Comparison of ENCODE assay signal across 8 cellular contexts in the genomic region with DNA sequence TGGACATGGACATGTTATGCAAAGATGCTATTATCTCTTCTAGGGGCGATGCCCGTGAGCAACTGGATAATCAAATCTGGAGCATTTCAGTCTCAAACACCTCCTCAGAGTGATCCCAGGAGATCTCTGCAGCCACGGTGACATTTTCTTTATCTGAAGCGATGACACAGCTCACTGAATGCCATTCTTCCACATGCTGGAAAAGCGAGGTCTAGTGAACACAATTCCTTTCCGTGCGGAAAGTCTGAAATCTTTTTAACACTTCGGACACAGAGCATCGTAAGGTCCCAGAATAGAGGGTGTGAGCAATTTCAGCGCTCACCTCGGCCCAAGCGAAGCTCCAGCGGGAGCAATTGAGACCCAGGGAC. TPM values are rescaled to one million over a fixed set of nuclear protein-coding genes. Genes with fewer than 3 reads are reported as not detected.
A peak's percentile ranks its signal among the peaks of the same experiment; 100 is the strongest.
DNase-seq lines count a peak whose midpoint lies in the region; ATAC-seq and TF ChIP-seq lines count a peak whose summit lies in the region.

No MANE protein-coding gene starts in this region.

- ATAC-seq in heart left ventricle (peak in 2 of 4 donors; percentile 14 to 15), upper lobe of left lung (ENCODE audit: low FRiP score in 2 of 2) (no peak), GM18868 (IDR thresholded peaks at IDR 0.05; ENCODE audit: unreplicated experiment) (no peak)

- H3K36me3 ChIP-seq in heart left ventricle (peaks cover 0 to 36% (median 22%) of the 10 kb centered on the region in 9 donors), adrenal gland (replicated peaks in 1 of 2) (peaks cover 0 to 5% of the 10 kb centered on the region in 2 donors), upper lobe of left lung (peaks cover 0 to 11% (median 3%) of the 10 kb centered on the region in 4 donors)

- H3K27ac ChIP-seq in heart left ventricle, result peak overlapping the region; percentile 52 to 91 (median 88)
- H3K27ac ChIP-seq in adrenal gland, result peak overlapping the region; percentile 74 to 95 (median 82)
- peak overlapping the region; percentile 85 to 95 (median 92) for H3K27ac ChIP-seq in upper lobe of left lung

- H3K27me3 ChIP-seq in heart left ventricle (no peaks in the 10 kb centered on the region), adrenal gland (no peaks in the 10 kb centered on the region), upper lobe of left lung (no peaks in the 10 kb centered on the region)

- H3K4me3 ChIP-seq in heart left ventricle (peak overlapping the region; percentile 65 to 94 (median 78)), adrenal gland (peak overlapping the region; percentile 37 to 89 (median 60)), lower leg skin (ENCODE audit: low read depth, poor library complexity, severe bottlenecking) (peak overlapping the region; percentile 48), upper lobe of left lung (peak overlapping the region; percentile 72 to 95 (median 90))

- TF ChIP-seq CTCF in heart left ventricle (IDR thresholded peaks at IDR 0.05) (no peak), adrenal gland (IDR thresholded peaks at IDR 0.05) (no peak), lower leg skin (IDR thresholded peaks at IDR 0.05) (no peak), upper lobe of left lung (IDR thresholded peaks at IDR 0.05) (no peak)

- WGBS in heart left ventricle, 4 donors, result 1 to 2% (median 1%) methylated on average over 11 to 13 of the region's 13 CpGs
- whole genome bisulfite sequencing in adrenal gland, 4 donors, result 2 to 3% (median 2%) methylated on average over 9 to 13 of the region's 13 CpGs
- WGBS in lower leg skin, 2 donors, result 1 to 2% methylated on average over 13 of the region's 13 CpGs
- 0 to 1% methylated on average over 12 to 13 of the region's 13 CpGs for WGBS in upper lobe of left lung, 2 donors

- no peaks in the 10 kb centered on the region for H3K9me3 ChIP-seq in heart left ventricle
- H3K9me3 ChIP-seq in adrenal gland (replicated peaks in 1 of 3), result no peaks in the 10 kb centered on the region
- H3K9me3 ChIP-seq in upper lobe of left lung, result no peaks in the 10 kb centered on the region

- no peak for TF ChIP-seq EP300 in upper lobe of left lung (IDR thresholded peaks at IDR 0.05)

- intact Hi-C loops in heart left ventricle (cut with DNase I), result no loop called here
- intact Hi-C loops in cardiac septum (cut with DNase I), result no loop called here
- intact Hi-C loops in adrenal gland (cut with DNase I), result no loop called here
- intact Hi-C loops in lower leg skin (cut with DNase I; ENCODE audit: low total_unique reads), result no loop called here

- peaks cover 6 to 53% (median 19%) of the 10 kb centered on the region in 12 donors for H3K4me1 ChIP-seq in heart left ventricle
- H3K4me1 ChIP-seq in adrenal gland (replicated peaks in 1 of 2), result peaks cover 27 to 46% of the 10 kb centered on the region in 2 donors
- H3K4me1 ChIP-seq in upper lobe of left lung, result peaks cover 34 to 61% (median 42%) of the 10 kb centered on the region in 4 donors

- TF ChIP-seq POLR2A in heart left ventricle (IDR thresholded peaks at IDR 0.05) (no peak), adrenal gland (IDR thresholded peaks at IDR 0.05) (no peak), lower leg skin (IDR thresholded peaks at IDR 0.05) (no peak), upper lobe of left lung (IDR thresholded peaks at IDR 0.05) (no peak)

- DNase-seq in heart left ventricle, result no peak
- no peak for DNase-seq in cardiac septum (ENCODE audit: low spot score)
- no peak for DNase-seq in adrenal gland
- DNase-seq in lower leg skin (ENCODE audit: low spot score in 2 of 2), result no peak
- no peak for DNase-seq in upper lobe of left lung
- DNase-seq in stimulated activated CD4-positive, alpha-beta T cell treated with anti-CD3 and anti-CD28 coated beads, Interleukin-2, amount 100 ng/mL, for 48 hours, result no peak
- DNase-seq in iPS-NIHi11 (ENCODE audit: low spot score), result no peak

RNA-seq across cellular contexts. Expression of gene HASPIN, which starts 0.5 kb away (rescaled TPM):
- total RNA-seq in heart left ventricle, result 1 to 10 TPM in 1 of 9 donors, under 1 TPM in 8; 0.15 to 2.1 (median 0.32) TPM
- polyA plus RNA-seq in heart left ventricle, result 1 to 10 TPM in 1 of 2 donors, not detected in 1; 1.1 TPM
- total RNA-seq in cardiac septum, result 0.30 TPM
- 1 to 10 TPM in 1 of 8 donors, under 1 TPM in 7; 0.14 to 1.2 (median 0.39) TPM for total RNA-seq in adrenal gland
- under 1 TPM; 0.07 to 0.48 (median 0.08) TPM for polyA plus RNA-seq in adrenal gland
- total RNA-seq in lower leg skin, result 1 to 10 TPM in 3 of 4 donors, under 1 TPM in 1; 0.81 to 1.6 (median 1.4) TPM
- total RNA-seq in upper lobe of left lung, result 1 to 10 TPM in 2 of 6 donors, under 1 TPM in 2, not detected in 2; 0.49 to 1.7 (median 0.81) TPM

RNA-seq across cellular contexts. Expression of gene P2RX5, which starts 27.2 kb away (rescaled TPM):
- total RNA-seq in heart left ventricle (10 to 100 TPM in 6 of 9 donors, 1 to 10 TPM in 3; 5.4 to 66.4 (median 14.3) TPM), cardiac septum (37.9 TPM), adrenal gland (1 to 10 TPM in 5 of 8 donors, under 1 TPM in 3; 0.25 to 2.8 (median 1.2) TPM), lower leg skin (under 1 TPM in 1 of 4 donors, not detected in 3; 0.89 TPM), upper lobe of left lung (10 to 100 TPM in 1 of 6 donors, 1 to 10 TPM in 3, under 1 TPM in 1, not detected in 1; 0.46 to 15.7 (median 2.5) TPM)
- polyA plus RNA-seq in heart left ventricle (100 to 1,000 TPM in 1 of 2 donors, 10 to 100 TPM in 1; 13.1 to 108 TPM), adrenal gland (1 to 10 TPM in 1 of 3 donors, under 1 TPM in 2; 0.59 to 2.0 (median 0.88) TPM)

RNA-seq across cellular contexts. Expression of gene EMC6, which starts 54.6 kb away (rescaled TPM):
- total RNA-seq in heart left ventricle (10 to 100 TPM; 24.2 to 78.2 (median 51.9) TPM), cardiac septum (54.0 TPM), adrenal gland (10 to 100 TPM in 6 of 8 donors, 1 to 10 TPM in 2; 6.1 to 73.8 (median 40.6) TPM), lower leg skin (10 to 100 TPM in 2 of 4 donors, 1 to 10 TPM in 2; 5.6 to 19.3 (median 10.6) TPM), upper lobe of left lung (10 to 100 TPM in 4 of 6 donors, 1 to 10 TPM in 1, not detected in 1; 9.8 to 38.7 (median 36.5) TPM)
- polyA plus RNA-seq in heart left ventricle (100 to 1,000 TPM; 141 to 190 TPM), adrenal gland (10 to 100 TPM; 44.2 to 89.4 (median 47.7) TPM)

RNA-seq across cellular contexts. Expression of gene TAX1BP3, which starts 54.8 kb away (rescaled TPM):
- total RNA-seq in heart left ventricle (100 to 1,000 TPM; 122 to 291 (median 177) TPM), cardiac septum (158 TPM), adrenal gland (100 to 1,000 TPM; 105 to 311 (median 211) TPM), lower leg skin (100 to 1,000 TPM in 3 of 4 donors, 10 to 100 TPM in 1; 90.5 to 181 (median 153) TPM), upper lobe of left lung (100 to 1,000 TPM in 4 of 6 donors, 10 to 100 TPM in 2; 49.2 to 200 (median 126) TPM)
- polyA plus RNA-seq in heart left ventricle (100 to 1,000 TPM; 131 to 203 TPM), adrenal gland (100 to 1,000 TPM in 1 of 3 donors, 10 to 100 TPM in 2; 32.1 to 100 (median 94.9) TPM)
